1 cellular context compared by ENCODE assay signal in the genomic region with DNA sequence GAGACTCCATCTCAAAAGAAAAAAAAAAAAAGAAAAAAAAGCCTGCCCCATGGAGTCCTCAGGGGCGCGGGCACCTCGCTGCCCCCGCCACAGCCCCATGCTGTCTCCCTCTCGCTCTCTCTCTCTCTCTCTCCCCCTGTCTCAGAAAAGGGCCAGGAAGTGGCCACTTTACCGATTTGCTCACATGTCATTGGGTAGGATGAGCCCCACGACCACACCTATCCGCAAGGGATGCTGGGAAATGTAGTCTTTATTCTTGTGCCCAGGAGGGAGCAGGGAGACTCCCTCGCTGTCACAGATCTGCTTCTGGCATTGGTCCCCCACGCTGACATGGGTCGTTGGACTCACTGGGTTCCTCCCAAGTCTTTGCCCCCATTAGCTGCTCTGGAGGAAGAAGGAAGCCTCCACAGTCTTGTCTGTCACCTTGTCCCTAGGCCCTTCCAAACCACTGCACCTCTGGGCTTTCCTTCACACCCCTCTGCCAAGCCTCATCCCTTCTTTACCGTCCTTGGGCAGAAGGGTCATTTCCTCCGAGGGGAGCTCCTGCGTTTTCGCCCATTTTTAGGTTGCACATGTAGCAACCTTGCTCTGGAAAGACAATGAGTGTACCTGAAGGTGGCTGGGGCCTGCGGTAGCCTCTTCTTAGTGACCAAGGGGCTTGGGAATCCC.
A peak's percentile ranks its signal among the peaks of the same experiment; 100 is the strongest.
TF ChIP-seq lines count a peak whose summit lies in the region.

No MANE protein-coding gene starts in this region.

TF ChIP-seq in HEK293, 187 proteins besides CTCF, POLR2A, EP300 and RAD21 (continued from another document):
- TF ChIP-seq, protein P1, sequence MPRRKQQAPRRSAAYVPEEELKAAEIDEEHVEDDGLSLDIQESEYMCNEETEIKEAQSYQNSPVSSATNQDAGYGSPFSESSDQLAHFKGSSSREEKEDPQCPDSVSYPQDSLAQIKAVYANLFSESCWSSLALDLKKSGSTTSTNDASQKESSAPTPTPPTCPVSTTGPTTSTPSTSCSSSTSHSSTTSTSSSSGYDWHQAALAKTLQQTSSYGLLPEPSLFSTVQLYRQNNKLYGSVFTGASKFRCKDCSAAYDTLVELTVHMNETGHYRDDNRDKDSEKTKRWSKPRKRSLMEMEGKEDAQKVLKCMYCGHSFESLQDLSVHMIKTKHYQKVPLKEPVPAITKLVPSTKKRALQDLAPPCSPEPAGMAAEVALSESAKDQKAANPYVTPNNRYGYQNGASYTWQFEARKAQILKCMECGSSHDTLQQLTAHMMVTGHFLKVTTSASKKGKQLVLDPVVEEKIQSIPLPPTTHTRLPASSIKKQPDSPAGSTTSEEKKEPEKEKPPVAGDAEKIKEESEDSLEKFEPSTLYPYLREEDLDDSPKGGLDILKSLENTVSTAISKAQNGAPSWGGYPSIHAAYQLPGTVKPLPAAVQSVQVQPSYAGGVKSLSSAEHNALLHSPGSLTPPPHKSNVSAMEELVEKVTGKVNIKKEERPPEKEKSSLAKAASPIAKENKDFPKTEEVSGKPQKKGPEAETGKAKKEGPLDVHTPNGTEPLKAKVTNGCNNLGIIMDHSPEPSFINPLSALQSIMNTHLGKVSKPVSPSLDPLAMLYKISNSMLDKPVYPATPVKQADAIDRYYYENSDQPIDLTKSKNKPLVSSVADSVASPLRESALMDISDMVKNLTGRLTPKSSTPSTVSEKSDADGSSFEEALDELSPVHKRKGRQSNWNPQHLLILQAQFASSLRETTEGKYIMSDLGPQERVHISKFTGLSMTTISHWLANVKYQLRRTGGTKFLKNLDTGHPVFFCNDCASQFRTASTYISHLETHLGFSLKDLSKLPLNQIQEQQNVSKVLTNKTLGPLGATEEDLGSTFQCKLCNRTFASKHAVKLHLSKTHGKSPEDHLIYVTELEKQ (tag by site-specific recombination; IDR thresholded peaks at IDR 0.05; ENCODE audit: borderline replicate concordance), result no peak
- TF ChIP-seq RBAK (tag by site-specific recombination; IDR thresholded peaks at IDR 0.05), result no peak
- TF ChIP-seq, protein P2, sequence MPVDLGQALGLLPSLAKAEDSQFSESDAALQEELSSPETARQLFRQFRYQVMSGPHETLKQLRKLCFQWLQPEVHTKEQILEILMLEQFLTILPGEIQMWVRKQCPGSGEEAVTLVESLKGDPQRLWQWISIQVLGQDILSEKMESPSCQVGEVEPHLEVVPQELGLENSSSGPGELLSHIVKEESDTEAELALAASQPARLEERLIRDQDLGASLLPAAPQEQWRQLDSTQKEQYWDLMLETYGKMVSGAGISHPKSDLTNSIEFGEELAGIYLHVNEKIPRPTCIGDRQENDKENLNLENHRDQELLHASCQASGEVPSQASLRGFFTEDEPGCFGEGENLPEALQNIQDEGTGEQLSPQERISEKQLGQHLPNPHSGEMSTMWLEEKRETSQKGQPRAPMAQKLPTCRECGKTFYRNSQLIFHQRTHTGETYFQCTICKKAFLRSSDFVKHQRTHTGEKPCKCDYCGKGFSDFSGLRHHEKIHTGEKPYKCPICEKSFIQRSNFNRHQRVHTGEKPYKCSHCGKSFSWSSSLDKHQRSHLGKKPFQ (tag by site-specific recombination; IDR thresholded peaks at IDR 0.05), result no peak
- TF ChIP-seq KLF9 (tag by site-specific recombination; IDR thresholded peaks at IDR 0.05; ENCODE audit: low read depth), result peak; percentile 52; the same call in 1 of the 2 replicates
- no peak for TF ChIP-seq KLF16 (tag by site-specific recombination; IDR thresholded peaks at IDR 0.05)
- TF ChIP-seq ZNF114 (tag by site-specific recombination; IDR thresholded peaks at IDR 0.05), result no peak
- TF ChIP-seq, protein P3, sequence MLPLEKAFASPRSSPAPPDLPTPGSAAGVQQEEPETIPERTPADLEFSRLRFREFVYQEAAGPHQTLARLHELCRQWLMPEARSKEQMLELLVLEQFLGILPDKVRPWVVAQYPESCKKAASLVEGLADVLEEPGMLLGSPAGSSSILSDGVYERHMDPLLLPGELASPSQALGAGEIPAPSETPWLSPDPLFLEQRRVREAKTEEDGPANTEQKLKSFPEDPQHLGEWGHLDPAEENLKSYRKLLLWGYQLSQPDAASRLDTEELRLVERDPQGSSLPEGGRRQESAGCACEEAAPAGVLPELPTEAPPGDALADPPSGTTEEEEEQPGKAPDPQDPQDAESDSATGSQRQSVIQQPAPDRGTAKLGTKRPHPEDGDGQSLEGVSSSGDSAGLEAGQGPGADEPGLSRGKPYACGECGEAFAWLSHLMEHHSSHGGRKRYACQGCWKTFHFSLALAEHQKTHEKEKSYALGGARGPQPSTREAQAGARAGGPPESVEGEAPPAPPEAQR (tag by site-specific recombination; IDR thresholded peaks at IDR 0.05), result no peak
- TF ChIP-seq SALL2 (tag by site-specific recombination; IDR thresholded peaks at IDR 0.05; ENCODE audit: borderline replicate concordance), result no peak
- TF ChIP-seq ZNF76 (tag by site-specific recombination; IDR thresholded peaks at IDR 0.05; ENCODE audit: borderline replicate concordance, low read depth), result no peak
- no peak for TF ChIP-seq ZNF223 (tag by site-specific recombination; IDR thresholded peaks at IDR 0.05)
- TF ChIP-seq, protein P4, sequence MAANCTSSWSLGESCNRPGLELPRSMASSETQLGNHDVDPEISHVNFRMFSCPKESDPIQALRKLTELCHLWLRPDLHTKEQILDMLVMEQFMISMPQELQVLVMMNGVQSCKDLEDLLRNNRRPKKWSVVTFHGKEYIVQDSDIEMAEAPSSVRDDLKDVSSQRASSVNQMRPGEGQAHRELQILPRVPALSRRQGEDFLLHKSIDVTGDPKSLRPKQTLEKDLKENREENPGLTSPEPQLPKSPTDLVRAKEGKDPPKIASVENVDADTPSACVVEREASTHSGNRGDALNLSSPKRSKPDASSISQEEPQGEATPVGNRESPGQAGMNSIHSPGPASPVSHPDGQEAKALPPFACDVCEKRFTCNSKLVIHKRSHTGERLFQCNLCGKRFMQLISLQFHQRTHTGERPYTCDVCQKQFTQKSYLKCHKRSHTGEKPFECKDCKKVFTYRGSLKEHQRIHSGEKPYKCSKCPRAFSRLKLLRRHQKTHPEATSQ (tag by site-specific recombination; IDR thresholded peaks at IDR 0.05), result no peak
- TF ChIP-seq ZNF658 (tag by site-specific recombination; IDR thresholded peaks at IDR 0.05), result no peak
- no peak for TF ChIP-seq ZNF211 (tag by site-specific recombination; IDR thresholded peaks at IDR 0.05; ENCODE audit: low read depth)
- TF ChIP-seq, protein P5, sequence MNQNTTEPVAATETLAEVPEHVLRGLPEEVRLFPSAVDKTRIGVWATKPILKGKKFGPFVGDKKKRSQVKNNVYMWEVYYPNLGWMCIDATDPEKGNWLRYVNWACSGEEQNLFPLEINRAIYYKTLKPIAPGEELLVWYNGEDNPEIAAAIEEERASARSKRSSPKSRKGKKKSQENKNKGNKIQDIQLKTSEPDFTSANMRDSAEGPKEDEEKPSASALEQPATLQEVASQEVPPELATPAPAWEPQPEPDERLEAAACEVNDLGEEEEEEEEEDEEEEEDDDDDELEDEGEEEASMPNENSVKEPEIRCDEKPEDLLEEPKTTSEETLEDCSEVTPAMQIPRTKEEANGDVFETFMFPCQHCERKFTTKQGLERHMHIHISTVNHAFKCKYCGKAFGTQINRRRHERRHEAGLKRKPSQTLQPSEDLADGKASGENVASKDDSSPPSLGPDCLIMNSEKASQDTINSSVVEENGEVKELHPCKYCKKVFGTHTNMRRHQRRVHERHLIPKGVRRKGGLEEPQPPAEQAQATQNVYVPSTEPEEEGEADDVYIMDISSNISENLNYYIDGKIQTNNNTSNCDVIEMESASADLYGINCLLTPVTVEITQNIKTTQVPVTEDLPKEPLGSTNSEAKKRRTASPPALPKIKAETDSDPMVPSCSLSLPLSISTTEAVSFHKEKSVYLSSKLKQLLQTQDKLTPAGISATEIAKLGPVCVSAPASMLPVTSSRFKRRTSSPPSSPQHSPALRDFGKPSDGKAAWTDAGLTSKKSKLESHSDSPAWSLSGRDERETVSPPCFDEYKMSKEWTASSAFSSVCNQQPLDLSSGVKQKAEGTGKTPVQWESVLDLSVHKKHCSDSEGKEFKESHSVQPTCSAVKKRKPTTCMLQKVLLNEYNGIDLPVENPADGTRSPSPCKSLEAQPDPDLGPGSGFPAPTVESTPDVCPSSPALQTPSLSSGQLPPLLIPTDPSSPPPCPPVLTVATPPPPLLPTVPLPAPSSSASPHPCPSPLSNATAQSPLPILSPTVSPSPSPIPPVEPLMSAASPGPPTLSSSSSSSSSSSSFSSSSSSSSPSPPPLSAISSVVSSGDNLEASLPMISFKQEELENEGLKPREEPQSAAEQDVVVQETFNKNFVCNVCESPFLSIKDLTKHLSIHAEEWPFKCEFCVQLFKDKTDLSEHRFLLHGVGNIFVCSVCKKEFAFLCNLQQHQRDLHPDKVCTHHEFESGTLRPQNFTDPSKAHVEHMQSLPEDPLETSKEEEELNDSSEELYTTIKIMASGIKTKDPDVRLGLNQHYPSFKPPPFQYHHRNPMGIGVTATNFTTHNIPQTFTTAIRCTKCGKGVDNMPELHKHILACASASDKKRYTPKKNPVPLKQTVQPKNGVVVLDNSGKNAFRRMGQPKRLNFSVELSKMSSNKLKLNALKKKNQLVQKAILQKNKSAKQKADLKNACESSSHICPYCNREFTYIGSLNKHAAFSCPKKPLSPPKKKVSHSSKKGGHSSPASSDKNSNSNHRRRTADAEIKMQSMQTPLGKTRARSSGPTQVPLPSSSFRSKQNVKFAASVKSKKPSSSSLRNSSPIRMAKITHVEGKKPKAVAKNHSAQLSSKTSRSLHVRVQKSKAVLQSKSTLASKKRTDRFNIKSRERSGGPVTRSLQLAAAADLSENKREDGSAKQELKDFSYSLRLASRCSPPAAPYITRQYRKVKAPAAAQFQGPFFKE (tag by site-specific recombination; IDR thresholded peaks at IDR 0.05; ENCODE audit: borderline replicate concordance), result no peak
TF ChIP-seq in HEK293: peak in this region for 3.
